1 cellular context compared by ENCODE assay signal in genomic region chr6:43769526-43770416, GRCh38.
TF ChIP-seq lines count a peak whose summit lies in the region.

Gene VEGFA, plus strand, starts transcription at chr6:43770211.

TF ChIP-seq in HepG2, 621 proteins besides CTCF, POLR2A, EP300 and RAD21 (continued from another document and continues in another):
- peak; percentile 63 for TF ChIP-seq ZNF446 (CRISPR knock-in tag; IDR thresholded peaks at IDR 0.05)
- peak; percentile 56; the same call in 1 of the 2 replicates for TF ChIP-seq TP53 (CRISPR knock-in tag; conservative IDR thresholded peaks at IDR 0.05)
- TF ChIP-seq HDAC2 (CRISPR knock-in tag; IDR thresholded peaks at IDR 0.05): 0 out of 2 replicates have a peak, but pooled peaks have one; percentile 51
- TF ChIP-seq SOX5 (CRISPR knock-in tag; IDR thresholded peaks at IDR 0.05; ENCODE audit: borderline replicate concordance): peak; percentile 45; the same call in 1 of the 2 replicates
- TF ChIP-seq NFE2L2 (IDR thresholded peaks at IDR 0.05; ENCODE audit: low read length): no peak
- TF ChIP-seq SMC3 (IDR thresholded peaks at IDR 0.05; ENCODE audit: low read length): peak; percentile 66
- no peak for TF ChIP-seq ZUFSP (CRISPR knock-in tag; IDR thresholded peaks at IDR 0.05; ENCODE audit: borderline replicate concordance)
- TF ChIP-seq SOX6 (IDR thresholded peaks at IDR 0.05): no peak
- TF ChIP-seq SOX6 (CRISPR knock-in tag; IDR thresholded peaks at IDR 0.05): peak; percentile 50
- TF ChIP-seq E2F1 (CRISPR knock-in tag; IDR thresholded peaks at IDR 0.05): peak; percentile 61; the same call in 1 of the 2 replicates
- TF ChIP-seq ZBTB10 (CRISPR knock-in tag; IDR thresholded peaks at IDR 0.05; ENCODE audit: borderline replicate concordance): no peak; the same call in 1 of the 2 replicates
- no peak for TF ChIP-seq NR3C1 (CRISPR knock-in tag; IDR thresholded peaks at IDR 0.05)
- TF ChIP-seq TEF (CRISPR knock-in tag; IDR thresholded peaks at IDR 0.05): peak; percentile 76; the same call in 1 of the 2 replicates
- TF ChIP-seq NRL (CRISPR knock-in tag; IDR thresholded peaks at IDR 0.05; ENCODE audit: borderline replicate concordance): no peak; the same call in 1 of the 2 replicates
- no peak for TF ChIP-seq ZBTB21 (CRISPR knock-in tag; IDR thresholded peaks at IDR 0.05)
- TF ChIP-seq HES4 (CRISPR knock-in tag; IDR thresholded peaks at IDR 0.05; ENCODE audit: borderline replicate concordance): peak; percentile 67; the same call in 1 of the 2 replicates
- TF ChIP-seq KAT8 (CRISPR knock-in tag; IDR thresholded peaks at IDR 0.05): peak; percentile 76
- TF ChIP-seq AKNA (CRISPR knock-in tag; IDR thresholded peaks at IDR 0.05; ENCODE audit: borderline replicate concordance): 0 out of 2 replicates have a peak, but pooled peaks have one; percentile 7
- TF ChIP-seq SNAPC2 (CRISPR knock-in tag; IDR thresholded peaks at IDR 0.05): no peak
- peak; percentile 42 for TF ChIP-seq SPEN (CRISPR knock-in tag; IDR thresholded peaks at IDR 0.05; ENCODE audit: low read depth)
- no peak for TF ChIP-seq ZNF207 (IDR thresholded peaks at IDR 0.05; ENCODE audit: borderline replicate concordance)
- TF ChIP-seq CENPX (CRISPR knock-in tag; IDR thresholded peaks at IDR 0.05): no peak
- no peak; the same call in 1 of the 2 replicates for TF ChIP-seq ZXDC (CRISPR knock-in tag; IDR thresholded peaks at IDR 0.05)
- TF ChIP-seq AGO2 (optimal IDR thresholded peaks at IDR 0.05; ENCODE audit: low read depth, low read length): peak; percentile 64
- no peak; the same call in 1 of the 2 replicates for TF ChIP-seq ZBTB26 (CRISPR knock-in tag; IDR thresholded peaks at IDR 0.05; ENCODE audit: borderline replicate concordance)
- peak; percentile 69 for TF ChIP-seq PHF8 (CRISPR knock-in tag; IDR thresholded peaks at IDR 0.05)
- TF ChIP-seq RERE (CRISPR knock-in tag; IDR thresholded peaks at IDR 0.05; ENCODE audit: low read depth): no peak
- TF ChIP-seq ARID5B (CRISPR knock-in tag; IDR thresholded peaks at IDR 0.05): peak; percentile 50
